ENCODE assay signal across 1 cellular context in the genomic region with DNA sequence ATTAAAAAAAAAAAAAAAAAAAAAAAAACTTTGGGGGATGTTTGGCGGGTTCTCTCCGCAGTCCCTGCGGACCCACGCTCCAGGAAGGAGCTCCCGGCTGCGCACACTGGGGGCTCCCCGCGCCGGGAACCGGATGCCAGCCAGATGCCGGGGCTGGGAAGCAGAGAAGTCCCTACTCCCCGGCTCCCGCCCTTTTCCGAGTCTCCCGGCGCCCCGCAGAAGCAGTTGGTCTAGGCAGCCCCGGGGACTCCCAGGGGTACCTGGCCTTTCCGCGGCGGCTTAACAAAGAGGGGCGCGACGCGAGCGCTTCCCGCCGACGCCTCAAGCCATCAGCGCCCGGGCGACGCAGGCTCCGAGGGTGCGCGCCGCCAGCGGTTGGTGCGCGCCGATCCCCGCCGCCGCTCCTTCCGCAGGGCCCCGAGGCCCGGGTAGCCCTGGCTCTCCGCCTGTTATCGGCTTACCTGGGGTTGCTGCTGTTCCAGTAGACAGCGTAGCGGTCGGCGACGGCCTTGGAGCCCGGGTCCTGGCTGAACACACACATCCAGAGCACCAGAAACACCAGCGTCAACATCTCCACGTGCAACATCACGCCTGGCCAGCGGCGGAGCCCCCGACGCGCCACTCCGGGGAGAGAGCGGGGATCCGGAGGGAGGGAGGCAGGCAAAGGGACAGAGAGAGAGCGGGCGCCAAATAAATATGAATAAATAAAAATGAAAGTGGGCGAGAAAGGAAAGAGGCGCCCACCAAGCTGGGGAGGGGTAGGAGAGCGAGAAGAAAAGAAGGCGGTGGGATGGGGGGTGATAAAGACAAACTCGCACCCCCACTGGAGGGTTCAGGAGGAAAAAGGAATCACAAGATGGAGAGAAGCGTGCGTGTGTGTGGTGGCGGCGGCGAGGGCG.
TF ChIP-seq lines count a peak whose summit lies in the region.

No MANE protein-coding gene starts in this region.

TF ChIP-seq in HEK293, 187 proteins besides CTCF, POLR2A, EP300 and RAD21 (continued from another document and continues in another):
- TF ChIP-seq, protein P1, sequence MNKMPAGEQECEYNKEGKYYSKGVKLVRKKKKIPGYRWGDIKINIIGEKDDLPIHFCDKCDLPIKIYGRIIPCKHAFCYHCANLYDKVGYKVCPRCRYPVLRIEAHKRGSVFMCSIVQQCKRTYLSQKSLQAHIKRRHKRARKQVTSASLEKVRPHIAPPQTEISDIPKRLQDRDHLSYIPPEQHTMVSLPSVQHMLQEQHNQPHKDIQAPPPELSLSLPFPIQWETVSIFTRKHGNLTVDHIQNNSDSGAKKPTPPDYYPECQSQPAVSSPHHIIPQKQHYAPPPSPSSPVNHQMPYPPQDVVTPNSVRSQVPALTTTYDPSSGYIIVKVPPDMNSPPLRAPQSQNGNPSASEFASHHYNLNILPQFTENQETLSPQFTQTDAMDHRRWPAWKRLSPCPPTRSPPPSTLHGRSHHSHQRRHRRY (tag by site-specific recombination; IDR thresholded peaks at IDR 0.05) = no peak
- TF ChIP-seq ZNF426 (tag by site-specific recombination; IDR thresholded peaks at IDR 0.05) = no peak
- TF ChIP-seq ZNF701 (tag by site-specific recombination; IDR thresholded peaks at IDR 0.05) = no peak
- no peak for TF ChIP-seq KLF7 (tag by site-specific recombination; IDR thresholded peaks at IDR 0.05; ENCODE audit: borderline replicate concordance)
- TF ChIP-seq ZNF155 (tag by site-specific recombination; IDR thresholded peaks at IDR 0.05) = no peak
- no peak for TF ChIP-seq ZNF239 (tag by site-specific recombination; IDR thresholded peaks at IDR 0.05)
- no peak for TF ChIP-seq ZNF837 (tag by site-specific recombination; IDR thresholded peaks at IDR 0.05)
- TF ChIP-seq ZNF175 (tag by site-specific recombination; IDR thresholded peaks at IDR 0.05) = no peak
- no peak for TF ChIP-seq ZNF221 (tag by site-specific recombination; IDR thresholded peaks at IDR 0.05; ENCODE audit: borderline replicate concordance)
- no peak for TF ChIP-seq ZNF266 (tag by site-specific recombination; IDR thresholded peaks at IDR 0.05; ENCODE audit: low read depth)
- TF ChIP-seq, protein P2, sequence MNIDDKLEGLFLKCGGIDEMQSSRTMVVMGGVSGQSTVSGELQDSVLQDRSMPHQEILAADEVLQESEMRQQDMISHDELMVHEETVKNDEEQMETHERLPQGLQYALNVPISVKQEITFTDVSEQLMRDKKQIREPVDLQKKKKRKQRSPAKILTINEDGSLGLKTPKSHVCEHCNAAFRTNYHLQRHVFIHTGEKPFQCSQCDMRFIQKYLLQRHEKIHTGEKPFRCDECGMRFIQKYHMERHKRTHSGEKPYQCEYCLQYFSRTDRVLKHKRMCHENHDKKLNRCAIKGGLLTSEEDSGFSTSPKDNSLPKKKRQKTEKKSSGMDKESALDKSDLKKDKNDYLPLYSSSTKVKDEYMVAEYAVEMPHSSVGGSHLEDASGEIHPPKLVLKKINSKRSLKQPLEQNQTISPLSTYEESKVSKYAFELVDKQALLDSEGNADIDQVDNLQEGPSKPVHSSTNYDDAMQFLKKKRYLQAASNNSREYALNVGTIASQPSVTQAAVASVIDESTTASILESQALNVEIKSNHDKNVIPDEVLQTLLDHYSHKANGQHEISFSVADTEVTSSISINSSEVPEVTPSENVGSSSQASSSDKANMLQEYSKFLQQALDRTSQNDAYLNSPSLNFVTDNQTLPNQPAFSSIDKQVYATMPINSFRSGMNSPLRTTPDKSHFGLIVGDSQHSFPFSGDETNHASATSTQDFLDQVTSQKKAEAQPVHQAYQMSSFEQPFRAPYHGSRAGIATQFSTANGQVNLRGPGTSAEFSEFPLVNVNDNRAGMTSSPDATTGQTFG (tag by site-specific recombination; IDR thresholded peaks at IDR 0.05; ENCODE audit: borderline replicate concordance) = no peak
- TF ChIP-seq, protein P3, sequence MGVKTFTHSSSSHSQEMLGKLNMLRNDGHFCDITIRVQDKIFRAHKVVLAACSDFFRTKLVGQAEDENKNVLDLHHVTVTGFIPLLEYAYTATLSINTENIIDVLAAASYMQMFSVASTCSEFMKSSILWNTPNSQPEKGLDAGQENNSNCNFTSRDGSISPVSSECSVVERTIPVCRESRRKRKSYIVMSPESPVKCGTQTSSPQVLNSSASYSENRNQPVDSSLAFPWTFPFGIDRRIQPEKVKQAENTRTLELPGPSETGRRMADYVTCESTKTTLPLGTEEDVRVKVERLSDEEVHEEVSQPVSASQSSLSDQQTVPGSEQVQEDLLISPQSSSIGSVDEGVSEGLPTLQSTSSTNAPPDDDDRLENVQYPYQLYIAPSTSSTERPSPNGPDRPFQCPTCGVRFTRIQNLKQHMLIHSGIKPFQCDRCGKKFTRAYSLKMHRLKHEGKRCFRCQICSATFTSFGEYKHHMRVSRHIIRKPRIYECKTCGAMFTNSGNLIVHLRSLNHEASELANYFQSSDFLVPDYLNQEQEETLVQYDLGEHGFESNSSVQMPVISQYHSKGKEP (tag by site-specific recombination; IDR thresholded peaks at IDR 0.05) = no peak
- 0 out of 2 replicates have a peak, but pooled peaks have one; percentile 9 for TF ChIP-seq KLF16 (tag by site-specific recombination; IDR thresholded peaks at IDR 0.05)
- TF ChIP-seq ZNF707 (tag by site-specific recombination; IDR thresholded peaks at IDR 0.05) = no peak
- TF ChIP-seq, protein P4, sequence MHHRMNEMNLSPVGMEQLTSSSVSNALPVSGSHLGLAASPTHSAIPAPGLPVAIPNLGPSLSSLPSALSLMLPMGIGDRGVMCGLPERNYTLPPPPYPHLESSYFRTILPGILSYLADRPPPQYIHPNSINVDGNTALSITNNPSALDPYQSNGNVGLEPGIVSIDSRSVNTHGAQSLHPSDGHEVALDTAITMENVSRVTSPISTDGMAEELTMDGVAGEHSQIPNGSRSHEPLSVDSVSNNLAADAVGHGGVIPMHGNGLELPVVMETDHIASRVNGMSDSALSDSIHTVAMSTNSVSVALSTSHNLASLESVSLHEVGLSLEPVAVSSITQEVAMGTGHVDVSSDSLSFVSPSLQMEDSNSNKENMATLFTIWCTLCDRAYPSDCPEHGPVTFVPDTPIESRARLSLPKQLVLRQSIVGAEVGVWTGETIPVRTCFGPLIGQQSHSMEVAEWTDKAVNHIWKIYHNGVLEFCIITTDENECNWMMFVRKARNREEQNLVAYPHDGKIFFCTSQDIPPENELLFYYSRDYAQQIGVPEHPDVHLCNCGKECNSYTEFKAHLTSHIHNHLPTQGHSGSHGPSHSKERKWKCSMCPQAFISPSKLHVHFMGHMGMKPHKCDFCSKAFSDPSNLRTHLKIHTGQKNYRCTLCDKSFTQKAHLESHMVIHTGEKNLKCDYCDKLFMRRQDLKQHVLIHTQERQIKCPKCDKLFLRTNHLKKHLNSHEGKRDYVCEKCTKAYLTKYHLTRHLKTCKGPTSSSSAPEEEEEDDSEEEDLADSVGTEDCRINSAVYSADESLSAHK (tag by site-specific recombination; IDR thresholded peaks at IDR 0.05) = no peak
- TF ChIP-seq ZNF777 (tag by site-specific recombination; IDR thresholded peaks at IDR 0.05; ENCODE audit: borderline replicate concordance) = no peak
- TF ChIP-seq, protein P5, sequence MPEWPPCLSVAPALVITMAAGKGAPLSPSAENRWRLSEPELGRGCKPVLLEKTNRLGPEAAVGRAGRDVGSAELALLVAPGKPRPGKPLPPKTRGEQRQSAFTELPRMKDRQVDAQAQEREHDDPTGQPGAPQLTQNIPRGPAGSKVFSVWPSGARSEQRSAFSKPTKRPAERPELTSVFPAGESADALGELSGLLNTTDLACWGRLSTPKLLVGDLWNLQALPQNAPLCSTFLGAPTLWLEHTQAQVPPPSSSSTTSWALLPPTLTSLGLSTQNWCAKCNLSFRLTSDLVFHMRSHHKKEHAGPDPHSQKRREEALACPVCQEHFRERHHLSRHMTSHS (tag by site-specific recombination; IDR thresholded peaks at IDR 0.05) = no peak
- no peak for TF ChIP-seq ZNF157 (tag by site-specific recombination; IDR thresholded peaks at IDR 0.05)
- TF ChIP-seq, protein P6, sequence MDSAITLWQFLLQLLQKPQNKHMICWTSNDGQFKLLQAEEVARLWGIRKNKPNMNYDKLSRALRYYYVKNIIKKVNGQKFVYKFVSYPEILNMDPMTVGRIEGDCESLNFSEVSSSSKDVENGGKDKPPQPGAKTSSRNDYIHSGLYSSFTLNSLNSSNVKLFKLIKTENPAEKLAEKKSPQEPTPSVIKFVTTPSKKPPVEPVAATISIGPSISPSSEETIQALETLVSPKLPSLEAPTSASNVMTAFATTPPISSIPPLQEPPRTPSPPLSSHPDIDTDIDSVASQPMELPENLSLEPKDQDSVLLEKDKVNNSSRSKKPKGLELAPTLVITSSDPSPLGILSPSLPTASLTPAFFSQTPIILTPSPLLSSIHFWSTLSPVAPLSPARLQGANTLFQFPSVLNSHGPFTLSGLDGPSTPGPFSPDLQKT (IDR thresholded peaks at IDR 0.05; ENCODE audit: borderline replicate concordance, low read depth, low read length) = no peak
- no peak for TF ChIP-seq ZNF473 (tag by site-specific recombination; IDR thresholded peaks at IDR 0.05)
- TF ChIP-seq SCRT2 (tag by site-specific recombination; IDR thresholded peaks at IDR 0.05) = no peak
- no peak for TF ChIP-seq FEZF1 (tag by site-specific recombination; IDR thresholded peaks at IDR 0.05)
- no peak for TF ChIP-seq REPIN1 (tag by site-specific recombination; IDR thresholded peaks at IDR 0.05; ENCODE audit: low read depth)
- TF ChIP-seq, protein P7, sequence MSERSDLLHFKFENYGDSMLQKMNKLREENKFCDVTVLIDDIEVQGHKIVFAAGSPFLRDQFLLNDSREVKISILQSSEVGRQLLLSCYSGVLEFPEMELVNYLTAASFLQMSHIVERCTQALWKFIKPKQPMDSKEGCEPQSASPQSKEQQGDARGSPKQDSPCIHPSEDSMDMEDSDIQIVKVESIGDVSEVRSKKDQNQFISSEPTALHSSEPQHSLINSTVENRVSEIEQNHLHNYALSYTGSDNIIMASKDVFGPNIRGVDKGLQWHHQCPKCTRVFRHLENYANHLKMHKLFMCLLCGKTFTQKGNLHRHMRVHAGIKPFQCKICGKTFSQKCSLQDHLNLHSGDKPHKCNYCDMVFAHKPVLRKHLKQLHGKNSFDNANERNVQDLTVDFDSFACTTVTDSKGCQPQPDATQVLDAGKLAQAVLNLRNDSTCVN (tag by site-specific recombination; optimal IDR thresholded peaks at IDR 0.05) = peak; percentile 74
- TF ChIP-seq, protein P8, sequence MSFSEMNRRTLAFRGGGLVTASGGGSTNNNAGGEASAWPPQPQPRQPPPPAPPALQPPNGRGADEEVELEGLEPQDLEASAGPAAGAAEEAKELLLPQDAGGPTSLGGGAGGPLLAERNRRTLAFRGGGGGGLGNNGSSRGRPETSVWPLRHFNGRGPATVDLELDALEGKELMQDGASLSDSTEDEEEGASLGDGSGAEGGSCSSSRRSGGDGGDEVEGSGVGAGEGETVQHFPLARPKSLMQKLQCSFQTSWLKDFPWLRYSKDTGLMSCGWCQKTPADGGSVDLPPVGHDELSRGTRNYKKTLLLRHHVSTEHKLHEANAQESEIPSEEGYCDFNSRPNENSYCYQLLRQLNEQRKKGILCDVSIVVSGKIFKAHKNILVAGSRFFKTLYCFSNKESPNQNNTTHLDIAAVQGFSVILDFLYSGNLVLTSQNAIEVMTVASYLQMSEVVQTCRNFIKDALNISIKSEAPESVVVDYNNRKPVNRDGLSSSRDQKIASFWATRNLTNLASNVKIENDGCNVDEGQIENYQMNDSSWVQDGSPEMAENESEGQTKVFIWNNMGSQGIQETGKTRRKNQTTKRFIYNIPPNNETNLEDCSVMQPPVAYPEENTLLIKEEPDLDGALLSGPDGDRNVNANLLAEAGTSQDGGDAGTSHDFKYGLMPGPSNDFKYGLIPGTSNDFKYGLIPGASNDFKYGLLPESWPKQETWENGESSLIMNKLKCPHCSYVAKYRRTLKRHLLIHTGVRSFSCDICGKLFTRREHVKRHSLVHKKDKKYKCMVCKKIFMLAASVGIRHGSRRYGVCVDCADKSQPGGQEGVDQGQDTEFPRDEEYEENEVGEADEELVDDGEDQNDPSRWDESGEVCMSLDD (tag by site-specific recombination; IDR thresholded peaks at IDR 0.05) = no peak
- no peak for TF ChIP-seq ZNF114 (tag by site-specific recombination; IDR thresholded peaks at IDR 0.05)
- TF ChIP-seq, protein P9, sequence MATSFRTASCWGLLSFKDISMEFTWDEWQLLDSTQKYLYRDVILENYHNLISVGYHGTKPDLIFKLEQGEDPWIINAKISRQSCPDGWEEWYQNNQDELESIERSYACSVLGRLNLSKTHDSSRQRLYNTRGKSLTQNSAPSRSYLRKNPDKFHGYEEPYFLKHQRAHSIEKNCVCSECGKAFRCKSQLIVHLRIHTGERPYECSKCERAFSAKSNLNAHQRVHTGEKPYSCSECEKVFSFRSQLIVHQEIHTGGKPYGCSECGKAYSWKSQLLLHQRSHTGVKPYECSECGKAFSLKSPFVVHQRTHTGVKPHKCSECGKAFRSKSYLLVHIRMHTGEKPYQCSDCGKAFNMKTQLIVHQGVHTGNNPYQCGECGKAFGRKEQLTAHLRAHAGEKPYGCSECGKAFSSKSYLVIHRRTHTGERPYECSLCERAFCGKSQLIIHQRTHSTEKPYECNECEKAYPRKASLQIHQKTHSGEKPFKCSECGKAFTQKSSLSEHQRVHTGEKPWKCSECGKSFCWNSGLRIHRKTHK (tag by site-specific recombination; IDR thresholded peaks at IDR 0.05) = no peak
- no peak for TF ChIP-seq ZNF248 (tag by site-specific recombination; IDR thresholded peaks at IDR 0.05)
- TF ChIP-seq, protein P10, sequence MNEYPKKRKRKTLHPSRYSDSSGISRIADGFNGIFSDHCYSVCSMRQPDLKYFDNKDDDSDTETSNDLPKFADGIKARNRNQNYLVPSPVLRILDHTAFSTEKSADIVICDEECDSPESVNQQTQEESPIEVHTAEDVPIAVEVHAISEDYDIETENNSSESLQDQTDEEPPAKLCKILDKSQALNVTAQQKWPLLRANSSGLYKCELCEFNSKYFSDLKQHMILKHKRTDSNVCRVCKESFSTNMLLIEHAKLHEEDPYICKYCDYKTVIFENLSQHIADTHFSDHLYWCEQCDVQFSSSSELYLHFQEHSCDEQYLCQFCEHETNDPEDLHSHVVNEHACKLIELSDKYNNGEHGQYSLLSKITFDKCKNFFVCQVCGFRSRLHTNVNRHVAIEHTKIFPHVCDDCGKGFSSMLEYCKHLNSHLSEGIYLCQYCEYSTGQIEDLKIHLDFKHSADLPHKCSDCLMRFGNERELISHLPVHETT (tag by site-specific recombination; IDR thresholded peaks at IDR 0.05) = no peak
- TF ChIP-seq OSR2 (tag by site-specific recombination; IDR thresholded peaks at IDR 0.05) = no peak
- TF ChIP-seq, protein P11, sequence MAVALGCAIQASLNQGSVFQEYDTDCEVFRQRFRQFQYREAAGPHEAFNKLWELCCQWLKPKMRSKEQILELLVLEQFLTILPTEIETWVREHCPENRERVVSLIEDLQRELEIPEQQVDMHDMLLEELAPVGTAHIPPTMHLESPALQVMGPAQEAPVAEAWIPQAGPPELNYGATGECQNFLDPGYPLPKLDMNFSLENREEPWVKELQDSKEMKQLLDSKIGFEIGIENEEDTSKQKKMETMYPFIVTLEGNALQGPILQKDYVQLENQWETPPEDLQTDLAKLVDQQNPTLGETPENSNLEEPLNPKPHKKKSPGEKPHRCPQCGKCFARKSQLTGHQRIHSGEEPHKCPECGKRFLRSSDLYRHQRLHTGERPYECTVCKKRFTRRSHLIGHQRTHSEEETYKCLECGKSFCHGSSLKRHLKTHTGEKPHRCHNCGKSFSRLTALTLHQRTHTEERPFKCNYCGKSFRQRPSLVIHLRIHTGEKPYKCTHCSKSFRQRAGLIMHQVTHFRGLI (tag by site-specific recombination; IDR thresholded peaks at IDR 0.05) = no peak
- TF ChIP-seq ZEB2 (tag by site-specific recombination; IDR thresholded peaks at IDR 0.05) = peak; percentile 12; the same call in 1 of the 2 replicates
